In the genomic region with DNA sequence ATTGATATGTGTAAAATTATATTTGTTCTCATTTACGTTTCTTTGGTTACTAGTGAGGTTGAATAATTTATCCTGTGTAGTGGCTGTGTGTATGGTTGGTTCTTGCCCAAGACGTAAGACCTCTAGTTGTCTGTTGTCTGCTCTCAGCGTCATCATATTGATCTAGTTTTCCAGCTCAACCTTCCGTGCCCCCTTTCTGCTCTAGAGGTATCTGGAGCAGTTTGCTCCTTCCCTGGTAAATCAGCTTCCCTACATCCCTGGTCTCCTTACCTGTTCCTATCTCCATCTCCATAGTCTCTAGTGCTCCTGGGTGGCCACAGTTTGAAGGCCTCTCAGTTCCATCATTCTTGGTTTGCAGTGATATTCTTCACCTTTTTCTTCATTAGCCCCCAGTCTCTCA, we compare ENCODE assay signal across 13 cellular contexts. TPM values are rescaled to one million over a fixed set of nuclear protein-coding genes. Genes with fewer than 3 reads are reported as not detected.
DNase-seq lines count a peak whose midpoint lies in the region; ATAC-seq, FAIRE-seq and TF ChIP-seq lines count a peak whose summit lies in the region.
"Had no signal": no experiment of that assay in that cellular context is flagged by ENCODE, and none has a peak within 500 bp of the region (broad histone marks: within the 10 kb centered on the region; RNA-seq: fewer than 3 reads in every experiment).

No MANE protein-coding gene starts in this region.

- H3K4me1 Mint-ChIP-seq in activated CD4-positive, alpha-beta T cell treated with anti-CD3 and anti-CD28 coated beads for 36 hours, result peaks cover 33% of the 10 kb centered on the region

- H3K4me2 ChIP-seq in endothelial cell of umbilical vein (ENCODE audit: insufficient read depth, low read length), result peak overlapping the region; percentile 90

- no peaks in the 10 kb centered on the region for H3K27me3 Mint-ChIP-seq in activated CD4-positive, alpha-beta T cell treated with anti-CD3 and anti-CD28 coated beads for 36 hours

- no peaks in the 10 kb centered on the region for H4K20me1 ChIP-seq in endothelial cell of umbilical vein (replicated peaks; ENCODE audit: control insufficient read depth, extremely low read depth, insufficient read depth, low read length)

- peak overlapping the region; percentile 98 for H3K4me3 Mint-ChIP-seq in activated CD4-positive, alpha-beta T cell treated with anti-CD3 and anti-CD28 coated beads for 36 hours

- peaks cover 7% of the 10 kb centered on the region for H3K4me1 ChIP-seq in RWPE2 (ENCODE audit: insufficient read depth, poor library complexity, severe bottlenecking)
- H3K4me1 ChIP-seq in endothelial cell of umbilical vein (ENCODE audit: control insufficient read depth, extremely low read depth, insufficient read depth, low read length), result peaks cover 9% of the 10 kb centered on the region

- H3K9me3 ChIP-seq in RWPE2 (ENCODE audit: severe bottlenecking) (no peaks in the 10 kb centered on the region), endothelial cell of umbilical vein (replicated peaks; ENCODE audit: control insufficient read depth, insufficient read depth, low read length) (no peaks in the 10 kb centered on the region)
- H3K9me3 ChIP-seq: gastrocnemius medialis, ovary had no signal

- BruUV-seq in endothelial cell of umbilical vein (replicated peaks; lab: Mats Ljungman, UMichigan), result TSS peak; percentile 37

- peak overlapping the region; percentile 99 for H3K27ac Mint-ChIP-seq in activated CD4-positive, alpha-beta T cell treated with anti-CD3 and anti-CD28 coated beads for 36 hours

- intact Hi-C loops in activated CD4-positive, alpha-beta T cell treated with anti-CD3 and anti-CD28 coated beads for 36 hours (cut with DNase I, micrococcal nuclease), result loop anchor here in 1 of 2 experiments (10.0 kb wide), 1 partner anchor 1620 kb away; the partner anchor contains the start of gene HK2
- intact Hi-C loops in endothelial cell of umbilical vein (cut with micrococcal nuclease), result no loop called here

- DNase-seq in activated CD4-positive, alpha-beta T cell treated with anti-CD3 and anti-CD28 coated beads for 36 hours, result no peak
- DNase-seq in activated CD4-positive, alpha-beta T cell treated with anti-CD3 and anti-CD28 coated beads, Interleukin-2, amount 50 U/mL, for 1 hour, result no peak
- no peak for DNase-seq in RWPE2 (ENCODE audit: low spot score)
- no peak for DNase-seq in endothelial cell of umbilical vein (ENCODE audit: low read depth, low spot score)
- no peak for DNase-seq in skeletal muscle cell (ENCODE audit: low read depth)
- DNase-seq in stimulated activated CD4-positive, alpha-beta T cell treated with anti-CD3 and anti-CD28 coated beads, Interleukin-4, amount 100 ng/mL, for 4 hours, result no peak
- no peak for DNase-seq in T-helper 9 cell
- no peak for DNase-seq in NCI-H226
- DNase-seq: activated gamma-delta T cell treated with Interleukin-2 at 50 U/mL for 16 hours, gastrocnemius medialis, ovary, SHP77 had no signal

- H3K4me3 ChIP-seq in RWPE2 (ENCODE audit: severe bottlenecking) (peak overlapping the region; percentile 95), endothelial cell of umbilical vein (replicated peaks in 1 of 3; ENCODE audit: insufficient read depth in 1 of 3, low read depth in 1 of 3, low read length in 3 of 3) (peak overlapping the region in 1 of 3 experiments; percentile 87), skeletal muscle cell (ENCODE audit: low read depth, low read length) (peak overlapping the region; percentile 60)

- CTCF ChIA-PET in activated CD4-positive, alpha-beta T cell treated with anti-CD3 and anti-CD28 coated beads for 36 hours (lab: Charles Lee), result interaction anchor here (0.7 to 2.1 kb wide), 7 partner anchors 13 to 144 kb away, joined by 3 to 10 read pairs (median 3); partner anchors contain the start of gene SFXN5
- CTCF ChIA-PET in endothelial cell of umbilical vein (lab: Charles Lee), result interaction anchor here (0.6 to 1.1 kb wide), 4 partner anchors 38 to 322 kb away, joined by 3 to 4 read pairs (median 3); no protein-coding TSS in a partner anchor

- no peak for TF ChIP-seq POLR2A in endothelial cell of umbilical vein (IDR thresholded peaks at IDR 0.05; ENCODE audit: low read depth, low read length)

- 0 out of 2 replicates have a peak, but pooled peaks cover 6% of the 10 kb centered on the region for H3K36me3 ChIP-seq in RWPE2 (ENCODE audit: low read depth)
- H3K36me3 ChIP-seq in endothelial cell of umbilical vein (ENCODE audit: control insufficient read depth in 2 of 2, extremely low read depth in 1 of 2, insufficient read depth in 2 of 2, low read length in 2 of 2), result peaks cover 0 to 2% of the 10 kb centered on the region in 2 experiments
- H3K36me3 ChIP-seq: gastrocnemius medialis, ovary had no signal

- no peak overlapping the region for H2AFZ ChIP-seq in endothelial cell of umbilical vein (ENCODE audit: low read depth, low read length)

- no peaks in the 10 kb centered on the region for H3K9me3 Mint-ChIP-seq in activated CD4-positive, alpha-beta T cell treated with anti-CD3 and anti-CD28 coated beads for 36 hours (ENCODE audit: low read depth)

- H3K79me2 ChIP-seq in endothelial cell of umbilical vein (ENCODE audit: control insufficient read depth, insufficient read depth, low read length), result peaks cover 16% of the 10 kb centered on the region

- H3K27ac ChIP-seq in RWPE2 (ENCODE audit: poor library complexity, severe bottlenecking) (no peak overlapping the region), endothelial cell of umbilical vein (ENCODE audit: insufficient read depth, low read depth, low read length) (peak overlapping the region; percentile 70)

- peak overlapping the region; percentile 86 for H3K9ac ChIP-seq in endothelial cell of umbilical vein (replicated peaks; ENCODE audit: extremely low read depth, insufficient read depth, low read length)

- H3K36me3 Mint-ChIP-seq in activated CD4-positive, alpha-beta T cell treated with anti-CD3 and anti-CD28 coated beads for 36 hours (ENCODE audit: low read depth), result peaks cover 6% of the 10 kb centered on the region

- no peaks in the 10 kb centered on the region for H3K9me1 ChIP-seq in endothelial cell of umbilical vein (replicated peaks; ENCODE audit: control insufficient read depth, extremely low read depth, insufficient read depth, low read length)

- FAIRE-seq in endothelial cell of umbilical vein (lab: Jason Lieb, UNC), result no peak

- POLR2A ChIA-PET in activated CD4-positive, alpha-beta T cell treated with anti-CD3 and anti-CD28 coated beads for 36 hours (lab: Charles Lee), result interaction anchor here (0.7 to 0.9 kb wide), 3 partner anchors 14 to 36 kb away, joined by 3 to 5 read pairs (median 3); partner anchors contain the start of gene PRADC1
- POLR2A ChIA-PET in endothelial cell of umbilical vein (lab: Charles Lee), result no interaction called here

- dilution Hi-C loops in endothelial cell of umbilical vein (cut with MboI; ENCODE audit: extremely low pct_ligation_motif_present, low sequenced_read_pairs), result no loop called here

- ATAC-seq in activated CD4-positive, alpha-beta T cell treated with anti-CD3 and anti-CD28 coated beads for 36 hours, result no peak
- ATAC-seq in RWPE2 (ENCODE audit: low read depth), result no peak
- ATAC-seq: gastrocnemius medialis had no signal

- TF ChIP-seq CTCF in RWPE2 (IDR thresholded peaks at IDR 0.05; ENCODE audit: poor library complexity, severe bottlenecking) (no peak), endothelial cell of umbilical vein (IDR thresholded peaks at IDR 0.05; ENCODE audit: extremely low read depth in 1 of 2, insufficient read depth in 1 of 2, low read depth in 1 of 2, low read length in 2 of 2) (no peak)

- H3K27me3 ChIP-seq in RWPE2 (ENCODE audit: insufficient read depth, poor library complexity, severe bottlenecking) (no peaks in the 10 kb centered on the region), endothelial cell of umbilical vein (ENCODE audit: control insufficient read depth in 2 of 2, insufficient read depth in 2 of 2, low read length in 2 of 2) (no peaks in the 10 kb centered on the region)
- H3K27me3 ChIP-seq: gastrocnemius medialis, ovary had no signal

RNA-seq across cellular contexts. Expression of gene SMYD5, which starts 1.2 kb away (rescaled TPM):
- total RNA-seq in activated CD4-positive, alpha-beta T cell treated with anti-CD3 and anti-CD28 coated beads for 36 hours, result 10 to 100 TPM; 47.0 to 50.5 TPM
- 23.4 and 31.7 TPM in 2 replicates for total RNA-seq in endothelial cell of umbilical vein
- 16.2 and 19.9 TPM in 2 replicates for polyA plus RNA-seq in endothelial cell of umbilical vein
- 18.9 and 20.7 TPM in 2 replicates for polyA plus RNA-seq in endothelial cell of umbilical vein (2011; cell fraction: cytosol; rRNA removed)
- 42.3 and 47.6 TPM in 2 replicates for polyA plus RNA-seq in endothelial cell of umbilical vein (2011; cell fraction: nucleus; rRNA removed)
- 20.3 and 23.2 TPM in 2 replicates for polyA plus RNA-seq in endothelial cell of umbilical vein (2012)
- polyA minus RNA-seq in endothelial cell of umbilical vein, result 25.7 and 36.9 TPM in 2 replicates
- polyA minus RNA-seq in endothelial cell of umbilical vein (2011; cell fraction: cytosol; rRNA and poly(A)+ RNA removed), result 11.6 TPM
- polyA minus RNA-seq in endothelial cell of umbilical vein (2011; cell fraction: nucleus; rRNA and poly(A)+ RNA removed), result 19.8 and 21.2 TPM in 2 replicates

RNA-seq across cellular contexts. Expression of gene NOTO, which starts 12.9 kb away (rescaled TPM):
- total RNA-seq in activated CD4-positive, alpha-beta T cell treated with anti-CD3 and anti-CD28 coated beads for 36 hours, result not detected
- total RNA-seq in endothelial cell of umbilical vein, result not detected in 2 replicates
- not detected in 2 replicates for polyA plus RNA-seq in endothelial cell of umbilical vein
- not detected in 2 replicates for polyA plus RNA-seq in endothelial cell of umbilical vein (2011; cell fraction: cytosol; rRNA removed)
- polyA plus RNA-seq in endothelial cell of umbilical vein (2011; cell fraction: nucleus; rRNA removed), result not detected in 2 replicates
- not detected in 2 replicates for polyA plus RNA-seq in endothelial cell of umbilical vein (2012)
- polyA minus RNA-seq in endothelial cell of umbilical vein, result not detected in 2 replicates
- polyA minus RNA-seq in endothelial cell of umbilical vein (2011; cell fraction: cytosol; rRNA and poly(A)+ RNA removed), result not detected
- not detected in 2 replicates for polyA minus RNA-seq in endothelial cell of umbilical vein (2011; cell fraction: nucleus; rRNA and poly(A)+ RNA removed)
- total RNA-seq: gastrocnemius medialis, M059J, ovary had no signal
- polyA plus RNA-seq: ovary had no signal

RNA-seq across cellular contexts. Expression of gene PRADC1, which starts 17.8 kb away (rescaled TPM):
- total RNA-seq in activated CD4-positive, alpha-beta T cell treated with anti-CD3 and anti-CD28 coated beads for 36 hours, result 10 to 100 TPM; 11.8 to 12.1 TPM
- total RNA-seq in endothelial cell of umbilical vein, result 19.6 and 21.8 TPM in 2 replicates
- 32.7 and 42.6 TPM in 2 replicates for polyA plus RNA-seq in endothelial cell of umbilical vein
- 24.5 and 24.6 TPM in 2 replicates for polyA plus RNA-seq in endothelial cell of umbilical vein (2011; cell fraction: cytosol; rRNA removed)
- polyA plus RNA-seq in endothelial cell of umbilical vein (2011; cell fraction: nucleus; rRNA removed), result 9.0 and 9.3 TPM in 2 replicates
- polyA plus RNA-seq in endothelial cell of umbilical vein (2012), result 21.0 and 22.8 TPM in 2 replicates
- 13.7 and 17.4 TPM in 2 replicates for polyA minus RNA-seq in endothelial cell of umbilical vein
- 14.7 TPM for polyA minus RNA-seq in endothelial cell of umbilical vein (2011; cell fraction: cytosol; rRNA and poly(A)+ RNA removed)
- 4.0 and 5.1 TPM in 2 replicates for polyA minus RNA-seq in endothelial cell of umbilical vein (2011; cell fraction: nucleus; rRNA and poly(A)+ RNA removed)

RNA-seq across cellular contexts. Expression of gene CCT7, which starts 18.9 kb away (rescaled TPM):
- total RNA-seq in activated CD4-positive, alpha-beta T cell treated with anti-CD3 and anti-CD28 coated beads for 36 hours, result 100 to 1,000 TPM; 637 to 774 TPM
- 362 and 389 TPM in 2 replicates for total RNA-seq in endothelial cell of umbilical vein
- polyA plus RNA-seq in endothelial cell of umbilical vein, result 317 and 343 TPM in 2 replicates
- polyA plus RNA-seq in endothelial cell of umbilical vein (2011; cell fraction: cytosol; rRNA removed), result 304 and 311 TPM in 2 replicates
- polyA plus RNA-seq in endothelial cell of umbilical vein (2011; cell fraction: nucleus; rRNA removed), result 134 and 184 TPM in 2 replicates
- polyA plus RNA-seq in endothelial cell of umbilical vein (2012), result 406 and 507 TPM in 2 replicates
- polyA minus RNA-seq in endothelial cell of umbilical vein, result 347 and 391 TPM in 2 replicates
- 259 TPM for polyA minus RNA-seq in endothelial cell of umbilical vein (2011; cell fraction: cytosol; rRNA and poly(A)+ RNA removed)
- 59.8 and 83.0 TPM in 2 replicates for polyA minus RNA-seq in endothelial cell of umbilical vein (2011; cell fraction: nucleus; rRNA and poly(A)+ RNA removed)
